In genomic region chr19:11848200-11848593, GRCh38 we compare ENCODE assay signal across 8 cellular contexts. TPM values are rescaled to one million over a fixed set of nuclear protein-coding genes. Genes with fewer than 3 reads are reported as not detected.
DNase-seq lines count a peak whose midpoint lies in the region; ATAC-seq and TF ChIP-seq lines count a peak whose summit lies in the region.

No MANE protein-coding gene starts in this region.

- no peaks in the 10 kb centered on the region for H3F3A ChIP-seq in Loucy (ENCODE audit: low read depth)

- H3K4me3 Mint-ChIP-seq in CD4-positive, alpha-beta memory T cell, result peak overlapping the region; percentile 89 to 94 (median 90)
- peak overlapping the region; percentile 71 for H3K4me3 Mint-ChIP-seq in dendritic cell treated with granulocyte-macrophage colony-stimulating factor and Interleukin-4, amounts not matched to agents 40 ng/mL and 50 ng/mL, for 4 days

- no peaks in the 10 kb centered on the region for H3K27me3 ChIP-seq in CD4-positive, alpha-beta memory T cell (ENCODE audit: insufficient read depth, low read length)
- H3K27me3 ChIP-seq in Loucy (ENCODE audit: insufficient read depth, low read length, poor library complexity, severe bottlenecking) (no peaks in the 10 kb centered on the region), parathyroid adenoma (ENCODE audit: control insufficient read depth, insufficient read depth, low read length) (no peaks in the 10 kb centered on the region)

- H3K4me1 Mint-ChIP-seq in CD4-positive, alpha-beta memory T cell, result peaks cover 13 to 27% (median 15%) of the 10 kb centered on the region in 4 donors
- peaks cover 15% of the 10 kb centered on the region for H3K4me1 Mint-ChIP-seq in dendritic cell treated with granulocyte-macrophage colony-stimulating factor and Interleukin-4, amounts not matched to agents 40 ng/mL and 50 ng/mL, for 4 days (ENCODE audit: low read depth)

- H3K4me1 ChIP-seq in CD4-positive, alpha-beta memory T cell (ENCODE audit: insufficient read depth, low read length), result peaks cover 19% of the 10 kb centered on the region
- H3K4me1 ChIP-seq in Loucy (ENCODE audit: insufficient read depth, low read length, poor library complexity, severe bottlenecking) (peaks cover 6% of the 10 kb centered on the region), parathyroid adenoma (peaks cover 16% of the 10 kb centered on the region)

- peak overlapping the region; percentile 61 for H3K27ac ChIP-seq in CD4-positive, alpha-beta memory T cell (ENCODE audit: low read depth, low read length)
- H3K27ac ChIP-seq in parathyroid adenoma, result peak overlapping the region; percentile 95

- H2AFZ ChIP-seq in Loucy (ENCODE audit: low read length), result peak overlapping the region; percentile 78
- peak overlapping the region; percentile 92 for H2AFZ ChIP-seq in parathyroid adenoma

- peaks cover 44% of the 10 kb centered on the region for H3K79me2 ChIP-seq in Loucy (ENCODE audit: insufficient read depth, low read length)
- H3K79me2 ChIP-seq in parathyroid adenoma, result peaks cover 9% of the 10 kb centered on the region

- H3K9me3 ChIP-seq in CD4-positive, alpha-beta memory T cell (ENCODE audit: control insufficient read depth in 1 of 2, low read length in 2 of 2), result no peaks in the 10 kb centered on the region
- H3K9me3 ChIP-seq in Loucy (ENCODE audit: insufficient read depth, low read depth, low read length) (peaks cover 4% of the 10 kb centered on the region; the same call in 1 of the 2 replicates), parathyroid adenoma (ENCODE audit: control insufficient read depth, low read length) (no peaks in the 10 kb centered on the region)

- H3K9me2 ChIP-seq in Loucy (replicated peaks; ENCODE audit: low read depth, low read length), result no peaks in the 10 kb centered on the region

- H3K27me3 Mint-ChIP-seq in CD4-positive, alpha-beta memory T cell, result peaks cover 1% of the 10 kb centered on the region in 2 donors
- no peaks in the 10 kb centered on the region for H3K27me3 Mint-ChIP-seq in dendritic cell treated with granulocyte-macrophage colony-stimulating factor and Interleukin-4, amounts not matched to agents 40 ng/mL and 50 ng/mL, for 4 days

- ATAC-seq in GM19035 (IDR thresholded peaks at IDR 0.05; ENCODE audit: unreplicated experiment), result no peak

- TF ChIP-seq CTCF in Loucy (conservative IDR thresholded peaks at IDR 0.05; ENCODE audit: low read length), result no peak
- no peak for TF ChIP-seq CTCF in parathyroid adenoma (IDR thresholded peaks at IDR 0.05)

- POLR2A ChIA-PET in CD4-positive, alpha-beta memory T cell (lab: Charles Lee; ENCODE audit: partially characterized antibody), result interaction anchor here (1.3 kb wide), 1 partner anchor 35 kb away, joined by 5 read pairs; no protein-coding TSS in a partner anchor

- CTCF ChIA-PET in CD4-positive, alpha-beta memory T cell (lab: Charles Lee; ENCODE audit: partially characterized antibody), result interaction anchor here (1.4 to 1.5 kb wide), 3 partner anchors 50 to 312 kb away, joined by 3 to 8 read pairs (median 3); partner anchors contain the start of genes ZNF491 and ZNF763

- H3K36me3 ChIP-seq in CD4-positive, alpha-beta memory T cell (ENCODE audit: insufficient read depth, low read length), result no peaks in the 10 kb centered on the region
- H3K36me3 ChIP-seq in Loucy (ENCODE audit: insufficient read depth, low read length), result no peaks in the 10 kb centered on the region
- no peaks in the 10 kb centered on the region for H3K36me3 ChIP-seq in parathyroid adenoma (ENCODE audit: control insufficient read depth, insufficient read depth, low read length)

- H3K4me2 ChIP-seq in Loucy (ENCODE audit: low read depth, low read length, poor library complexity, severe bottlenecking), result peak overlapping the region; percentile 62
- H3K4me2 ChIP-seq in parathyroid adenoma (ENCODE audit: low read length), result peak overlapping the region; percentile 95

- H3K9ac ChIP-seq in Loucy (ENCODE audit: low read depth, low read length, poor library complexity, severe bottlenecking) (no peak overlapping the region), parathyroid adenoma (no peak overlapping the region)

- H3K27ac Mint-ChIP-seq in CD4-positive, alpha-beta memory T cell, result peak overlapping the region; percentile 64 to 94 (median 92)
- H3K27ac Mint-ChIP-seq in dendritic cell treated with granulocyte-macrophage colony-stimulating factor and Interleukin-4, amounts not matched to agents 40 ng/mL and 50 ng/mL, for 4 days, result peak overlapping the region; percentile 58

- intact Hi-C loops in CD4-positive, alpha-beta memory T cell (cut with micrococcal nuclease), result loop anchor here (1.0 kb wide), 1 partner anchor 50 kb away; the partner anchor contains the start of gene ZNF491
- intact Hi-C loops in dendritic cell treated with granulocyte-macrophage colony-stimulating factor and Interleukin-4, amounts not matched to agents 40 ng/mL and 50 ng/mL, for 4 days (cut with micrococcal nuclease), result loop anchor here (1.0 kb wide), 1 partner anchor 34 kb away; the partner anchor contains the start of gene ZNF440

- peak overlapping the region in 1 of 2 donors; percentile 82 for H3K4me3 ChIP-seq in CD4-positive, alpha-beta memory T cell (ENCODE audit: low read length in 2 of 2)
- H3K4me3 ChIP-seq in Loucy (ENCODE audit: low read length, poor library complexity, severe bottlenecking) (peak overlapping the region; percentile 78), parathyroid adenoma (ENCODE audit: low read depth, low read length) (peak overlapping the region; percentile 97)

- H3K9me3 Mint-ChIP-seq in CD4-positive, alpha-beta memory T cell, result peaks cover 0 to 11% (median 4%) of the 10 kb centered on the region in 8 donors
- H3K9me3 Mint-ChIP-seq in dendritic cell treated with granulocyte-macrophage colony-stimulating factor and Interleukin-4, amounts not matched to agents 40 ng/mL and 50 ng/mL, for 4 days, result peaks cover 40% of the 10 kb centered on the region

- DNase-seq in CD4-positive, alpha-beta memory T cell, result no peak
- DNase-seq in Ammon's horn (ENCODE audit: low spot score) (no peak), NCI-H146 treated with DMSO at 0.1 percent for 48 hours (lab: John Stamatoyannopoulos, UW; ENCODE audit: unreplicated experiment) (no peak)
- DNase-seq in activated effector memory CD4-positive, alpha-beta T cell treated with anti-CD3 and anti-CD28 coated beads, Interleukin-2, amount 50 U/mL, for 16 hours, result no peak

- H3K36me3 Mint-ChIP-seq in CD4-positive, alpha-beta memory T cell, result peaks cover 14 to 16% of the 10 kb centered on the region in 2 donors
- H3K36me3 Mint-ChIP-seq in dendritic cell treated with granulocyte-macrophage colony-stimulating factor and Interleukin-4, amounts not matched to agents 40 ng/mL and 50 ng/mL, for 4 days (ENCODE audit: low read depth), result peaks cover 26% of the 10 kb centered on the region

- peaks cover 5% of the 10 kb centered on the region for H4K20me1 ChIP-seq in Loucy (ENCODE audit: insufficient read depth, low read length, poor library complexity, severe bottlenecking)

RNA-seq across cellular contexts. Expression of gene ZNF439, which starts 0.3 kb away (rescaled TPM):
- total RNA-seq in CD4-positive, alpha-beta memory T cell, result 10 to 100 TPM; 16.9 to 17.7 TPM
- polyA plus RNA-seq in CD4-positive, alpha-beta memory T cell, result 1 to 10 TPM in 1 of 2 donors, under 1 TPM in 1; 0.72 to 5.6 TPM

RNA-seq across cellular contexts. Expression of gene ZNF440, which starts 34.1 kb away (rescaled TPM):
- 10 to 100 TPM; 18.0 to 18.5 TPM for total RNA-seq in CD4-positive, alpha-beta memory T cell
- 1 to 10 TPM; 1.8 to 3.7 TPM for polyA plus RNA-seq in CD4-positive, alpha-beta memory T cell

RNA-seq across cellular contexts. Expression of gene ZNF69, which starts 39.4 kb away (rescaled TPM):
- total RNA-seq in CD4-positive, alpha-beta memory T cell, result 1 to 10 TPM; 7.5 to 8.5 TPM
- polyA plus RNA-seq in CD4-positive, alpha-beta memory T cell, result 1 to 10 TPM in 1 of 2 donors, under 1 TPM in 1; 0.57 to 3.1 TPM

RNA-seq across cellular contexts. Expression of gene ZNF491, which starts 49.9 kb away (rescaled TPM):
- 1 to 10 TPM; 2.0 to 3.0 TPM for total RNA-seq in CD4-positive, alpha-beta memory T cell
- under 1 TPM in 1 of 2 donors, not detected in 1; 0.34 TPM for polyA plus RNA-seq in CD4-positive, alpha-beta memory T cell
